17 cellular contexts compared by ENCODE assay signal in the genomic region with DNA sequence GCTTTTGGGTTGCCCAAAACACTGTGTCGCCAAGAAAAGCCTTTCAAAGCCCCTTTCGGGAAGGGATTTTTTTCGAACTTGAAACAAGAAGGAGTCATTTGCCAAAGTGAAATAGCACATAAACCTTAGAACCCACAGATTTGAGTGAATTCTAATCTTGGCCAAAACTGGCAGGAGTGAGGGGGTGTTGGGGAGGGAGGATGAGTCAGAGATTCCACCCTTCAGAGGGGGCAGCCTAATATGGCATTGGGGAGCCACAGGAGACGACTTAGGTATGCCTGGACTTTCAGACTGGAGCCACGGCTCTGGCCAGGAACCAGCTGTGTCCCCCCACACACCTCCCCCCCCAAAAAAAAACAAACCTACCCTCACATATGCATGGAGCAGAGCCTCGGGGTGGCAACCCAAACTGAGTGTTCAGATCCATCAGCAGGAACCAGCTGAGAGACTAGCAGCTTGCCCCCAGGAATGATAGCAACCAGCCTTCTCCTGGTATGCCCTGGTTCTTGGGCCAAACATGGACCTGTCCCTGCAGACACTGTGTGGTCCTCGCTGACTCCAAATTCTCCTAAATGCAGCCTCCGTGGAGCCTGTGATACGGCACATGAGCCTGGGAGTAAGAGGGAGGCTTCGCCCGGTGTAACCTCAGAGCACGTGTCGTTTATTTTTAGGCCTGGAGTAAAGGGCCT.
A peak's percentile ranks its signal among the peaks of the same experiment; 100 is the strongest.
DNase-seq lines count a peak whose midpoint lies in the region; ATAC-seq, FAIRE-seq and TF ChIP-seq lines count a peak whose summit lies in the region.
"Had no signal": no experiment of that assay in that cellular context is flagged by ENCODE, and none has a peak within 500 bp of the region (broad histone marks: within the 10 kb centered on the region; RNA-seq: fewer than 3 reads in every experiment).

No MANE protein-coding gene starts in this region.

- H3K36me3 ChIP-seq in HEK293 (ENCODE audit: control insufficient read depth in 2 of 2, insufficient read depth in 1 of 2, low read length in 2 of 2) (no peaks in the 10 kb centered on the region), suprapubic skin (no peaks in the 10 kb centered on the region)

- no peak for FAIRE-seq in GM12891 (lab: Jason Lieb, UNC)
- FAIRE-seq: islet of Langerhans had no signal

- peaks cover 16% of the 10 kb centered on the region for H3K9me3 Mint-ChIP-seq in type B pancreatic cell
- peaks cover 3% of the 10 kb centered on the region for H3K9me3 Mint-ChIP-seq in activated T-helper 17 cell treated with anti-CD3 and anti-CD28 coated beads, Interleukin-2, amount 50 U/mL, for 72 hours
- H3K9me3 Mint-ChIP-seq: activated naive CD8-positive, alpha-beta T cell treated with anti-CD3 and anti-CD28 coated beads for 36 hours; dendritic cell treated with granulocyte-macrophage colony-stimulating factor and Interleukin-4, amounts not matched to agents 40 ng/mL and 50 ng/mL, for 4 days had no signal

- DNase-seq in astrocyte of the spinal cord (ENCODE audit: low read depth, low spot score) (peak; percentile 71), left kidney (ENCODE audit: low read depth, low spot score) (peak; percentile 35), type B pancreatic cell (ENCODE audit: extremely low spot score, unreplicated experiment) (no peak), suprapubic skin (ENCODE audit: low spot score in 2 of 2) (no peak), GM12891 (ENCODE audit: insufficient read length, low spot score) (no peak)
- DNase-seq: activated CD8-positive, alpha-beta memory T cell treated with anti-CD3 and anti-CD28 coated beads, Interleukin-2, amount 50 U/mL, for 48 hours; activated naive CD8-positive, alpha-beta T cell treated with anti-CD3 and anti-CD28 coated beads for 36 hours; NCI-H1436; NCI-H510A treated with DMSO at 0.1 percent for 48 hours; PC-3; stimulated activated CD4-positive, alpha-beta T cell treated with anti-CD3 and anti-CD28 coated beads, Interleukin-2, amount 100 ng/mL, for 48 hours; T-cell had no signal

- TF ChIP-seq CTCF in HEK293 (tag by site-specific recombination; IDR thresholded peaks at IDR 0.05) = no peak
- TF ChIP-seq CTCF in astrocyte of the spinal cord (IDR thresholded peaks at IDR 0.05; ENCODE audit: low read depth, low read length) = no peak
- no peak for TF ChIP-seq CTCF in type B pancreatic cell (conservative IDR thresholded peaks at IDR 0.05)
- TF ChIP-seq CTCF in suprapubic skin (IDR thresholded peaks at IDR 0.05) = no peak

- CTCF ChIA-PET in HEK293 (lab: Yijun Ruan, JAX) = interaction anchor here (0.6 to 0.9 kb wide), 3 partner anchors 93 to 272 kb away, joined by 3 to 4 read pairs (median 3); no protein-coding TSS in a partner anchor

- TF ChIP-seq POLR2A in suprapubic skin (IDR thresholded peaks at IDR 0.05) (no peak), GM12891 (IDR thresholded peaks at IDR 0.05; ENCODE audit: low read depth, low read length) (no peak)

- H3K27me3 ChIP-seq in suprapubic skin = no peaks in the 10 kb centered on the region

- peaks cover 31% of the 10 kb centered on the region for H3K4me1 Mint-ChIP-seq in type B pancreatic cell (ENCODE audit: unreplicated experiment)
- H3K4me1 Mint-ChIP-seq in activated T-helper 17 cell treated with anti-CD3 and anti-CD28 coated beads, Interleukin-2, amount 50 U/mL, for 72 hours = no peaks in the 10 kb centered on the region
- H3K4me1 Mint-ChIP-seq: activated naive CD8-positive, alpha-beta T cell treated with anti-CD3 and anti-CD28 coated beads for 36 hours; T-cell had no signal

- H3K4me3 Mint-ChIP-seq in type B pancreatic cell = no peak overlapping the region
- H3K4me3 Mint-ChIP-seq in activated T-helper 17 cell treated with anti-CD3 and anti-CD28 coated beads, Interleukin-2, amount 50 U/mL, for 72 hours = no peak overlapping the region
- H3K4me3 Mint-ChIP-seq: activated naive CD8-positive, alpha-beta T cell treated with anti-CD3 and anti-CD28 coated beads for 36 hours; dendritic cell treated with granulocyte-macrophage colony-stimulating factor and Interleukin-4, amounts not matched to agents 40 ng/mL and 50 ng/mL, for 4 days; T-cell had no signal

- H3K4me1 ChIP-seq in HEK293 (ENCODE audit: control insufficient read depth, insufficient read depth, low read length) (no peaks in the 10 kb centered on the region), suprapubic skin (no peaks in the 10 kb centered on the region)

- no peak for TF ChIP-seq EP300 in suprapubic skin (IDR thresholded peaks at IDR 0.05)

- POLR2A ChIA-PET in HEK293 (lab: Yijun Ruan, JAX) = no interaction called here

- no peak overlapping the region for H3K4me3 ChIP-seq in HEK293 (ENCODE audit: low read depth, low read length)
- no peak overlapping the region for H3K4me3 ChIP-seq in astrocyte of the spinal cord (ENCODE audit: low read depth, low read length)
- H3K4me3 ChIP-seq in suprapubic skin = no peak overlapping the region

- H3K27ac ChIP-seq in HEK293 (ENCODE audit: extremely low read depth, low read depth, low read length) (no peak overlapping the region), suprapubic skin (no peak overlapping the region)

- H3K27me3 Mint-ChIP-seq in type B pancreatic cell = peaks cover 8% of the 10 kb centered on the region
- H3K27me3 Mint-ChIP-seq in activated T-helper 17 cell treated with anti-CD3 and anti-CD28 coated beads, Interleukin-2, amount 50 U/mL, for 72 hours = peaks cover 5% of the 10 kb centered on the region
- H3K27me3 Mint-ChIP-seq: activated naive CD8-positive, alpha-beta T cell treated with anti-CD3 and anti-CD28 coated beads for 36 hours; dendritic cell treated with granulocyte-macrophage colony-stimulating factor and Interleukin-4, amounts not matched to agents 40 ng/mL and 50 ng/mL, for 4 days had no signal

- no peaks in the 10 kb centered on the region for H3K36me3 Mint-ChIP-seq in type B pancreatic cell
- no peaks in the 10 kb centered on the region for H3K36me3 Mint-ChIP-seq in activated T-helper 17 cell treated with anti-CD3 and anti-CD28 coated beads, Interleukin-2, amount 50 U/mL, for 72 hours (ENCODE audit: low read depth)
- H3K36me3 Mint-ChIP-seq: activated naive CD8-positive, alpha-beta T cell treated with anti-CD3 and anti-CD28 coated beads for 36 hours; T-cell had no signal

- in situ Hi-C loops in astrocyte of the spinal cord (cut with HindIII; ENCODE audit: low sequenced_read_pairs) = no loop called here

- 81% methylated on average over 12 of the region's 13 CpGs for WGBS in suprapubic skin

- no peak for ATAC-seq in activated T-helper 17 cell treated with anti-CD3 and anti-CD28 coated beads, Interleukin-2, amount 50 U/mL, for 72 hours (replicated peaks)
- no peak for ATAC-seq in GM18870 (IDR thresholded peaks at IDR 0.05; ENCODE audit: unreplicated experiment)
- ATAC-seq: PC-3, T-cell had no signal

- H3K9me3 ChIP-seq in HEK293 (ENCODE audit: control insufficient read depth, insufficient read depth, low read depth, low read length) (no peaks in the 10 kb centered on the region), suprapubic skin (no peaks in the 10 kb centered on the region)

- H3K27ac Mint-ChIP-seq in type B pancreatic cell = peak overlapping the region; percentile 57
- no peak overlapping the region for H3K27ac Mint-ChIP-seq in activated T-helper 17 cell treated with anti-CD3 and anti-CD28 coated beads, Interleukin-2, amount 50 U/mL, for 72 hours
- H3K27ac Mint-ChIP-seq: activated naive CD8-positive, alpha-beta T cell treated with anti-CD3 and anti-CD28 coated beads for 36 hours; dendritic cell treated with granulocyte-macrophage colony-stimulating factor and Interleukin-4, amounts not matched to agents 40 ng/mL and 50 ng/mL, for 4 days; T-cell had no signal

TF ChIP-seq in HEK293, 187 proteins besides CTCF, POLR2A, EP300 and RAD21 (continues in another document):
- TF ChIP-seq, protein P1, sequence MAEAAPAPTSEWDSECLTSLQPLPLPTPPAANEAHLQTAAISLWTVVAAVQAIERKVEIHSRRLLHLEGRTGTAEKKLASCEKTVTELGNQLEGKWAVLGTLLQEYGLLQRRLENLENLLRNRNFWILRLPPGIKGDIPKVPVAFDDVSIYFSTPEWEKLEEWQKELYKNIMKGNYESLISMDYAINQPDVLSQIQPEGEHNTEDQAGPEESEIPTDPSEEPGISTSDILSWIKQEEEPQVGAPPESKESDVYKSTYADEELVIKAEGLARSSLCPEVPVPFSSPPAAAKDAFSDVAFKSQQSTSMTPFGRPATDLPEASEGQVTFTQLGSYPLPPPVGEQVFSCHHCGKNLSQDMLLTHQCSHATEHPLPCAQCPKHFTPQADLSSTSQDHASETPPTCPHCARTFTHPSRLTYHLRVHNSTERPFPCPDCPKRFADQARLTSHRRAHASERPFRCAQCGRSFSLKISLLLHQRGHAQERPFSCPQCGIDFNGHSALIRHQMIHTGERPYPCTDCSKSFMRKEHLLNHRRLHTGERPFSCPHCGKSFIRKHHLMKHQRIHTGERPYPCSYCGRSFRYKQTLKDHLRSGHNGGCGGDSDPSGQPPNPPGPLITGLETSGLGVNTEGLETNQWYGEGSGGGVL (tag by site-specific recombination; IDR thresholded peaks at IDR 0.05) = peak; percentile 78
- TF ChIP-seq WT1 (tag by site-specific recombination; IDR thresholded peaks at IDR 0.05) (peak; percentile 26; the same call in 1 of the 2 replicates), GLIS1 (tag by site-specific recombination; IDR thresholded peaks at IDR 0.05) (peak; percentile 35; the same call in 1 of the 2 replicates), ZNF830 (tag by site-specific recombination; IDR thresholded peaks at IDR 0.05; ENCODE audit: low read depth) (no peak), ZNF776 (tag by site-specific recombination; IDR thresholded peaks at IDR 0.05; ENCODE audit: borderline replicate concordance) (no peak)

TF ChIP-seq in GM12891, 5 proteins besides CTCF, POLR2A, EP300 and RAD21:
- TF ChIP-seq POU2F2 (IDR thresholded peaks at IDR 0.05; ENCODE audit: low read depth, low read length) (no peak), PAX5 (IDR thresholded peaks at IDR 0.05; ENCODE audit: insufficient read depth, low read length, severe bottlenecking) (no peak), TAF1 (IDR thresholded peaks at IDR 0.05; ENCODE audit: low read depth, low read length) (no peak), POLR2AphosphoS5 (IDR thresholded peaks at IDR 0.05; ENCODE audit: low read depth, low read length) (no peak), SPI1 (IDR thresholded peaks at IDR 0.05; ENCODE audit: low read depth, low read length) (no peak)
TF ChIP-seq in GM12891: peak in this region for 0.

Comparison
In these comparisons a context has a peak if more than half of its experiments do, and no peak if none do; other contexts are left out.
1. DNase-seq: peak in astrocyte of the spinal cord (single experiment) and left kidney (single experiment); none in type B pancreatic cell (single experiment), suprapubic skin (0 of 2) and GM12891 (single experiment).